ENCODE assay signal across 38 cellular contexts in the genomic region with DNA sequence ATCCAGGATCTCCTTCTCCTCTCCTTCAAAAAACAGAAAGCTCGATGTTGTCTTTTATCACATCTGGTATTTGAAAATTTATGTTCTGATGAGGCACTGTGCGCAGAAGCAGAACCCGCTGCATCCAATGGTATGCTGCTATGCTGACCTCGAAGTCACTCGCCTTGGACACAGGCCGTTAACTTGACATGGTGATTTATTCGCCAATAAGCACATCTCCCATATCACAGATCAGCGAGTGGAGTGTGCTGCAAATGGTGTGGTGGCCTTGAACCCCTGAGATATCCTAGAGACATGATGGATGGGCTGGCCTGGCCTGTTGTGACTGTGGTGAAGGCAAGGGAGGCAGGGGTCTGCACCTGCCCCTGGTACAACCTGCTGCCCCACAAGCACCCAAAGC.
"Had no signal": no experiment of that assay in that cellular context is flagged by ENCODE, and none has a peak within 500 bp of the region (broad histone marks: within the 10 kb centered on the region; RNA-seq: fewer than 3 reads in every experiment).

No MANE protein-coding gene starts in this region.

- H3K27ac Mint-ChIP-seq: activated B cell treated with CpG ODN at 0.5 μM for 24 hours; activated CD4-positive, alpha-beta memory T cell treated with anti-CD3 and anti-CD28 coated beads for 36 hours; activated CD4-positive, alpha-beta T cell treated with anti-CD3 and anti-CD28 coated beads, Interleukin-2, amount 10 ng/mL, durations not matched to agents 24 days and 14 days; activated CD8-positive, alpha-beta T cell treated with anti-CD3 and anti-CD28 coated beads for 36 hours; activated naive CD4-positive, alpha-beta T cell treated with anti-CD3 and anti-CD28 coated beads for 36 hours; activated naive CD4-positive, alpha-beta T cell treated with anti-CD3 and anti-CD28 coated beads, Interleukin-2, amount 50 U/mL, for 72 hours; activated naive CD8-positive, alpha-beta T cell treated with anti-CD3 and anti-CD28 coated beads for 36 hours; activated T-cell treated with anti-CD3 and anti-CD28 coated beads, Interleukin-2, amount 50 U/mL, for 72 hours; activated T-helper 1 cell treated with anti-CD3 and anti-CD28 coated beads, Interleukin-12 subunit alpha, Interleukin-12 subunit beta, Interleukin-2, Interleukin-4 antibody, amounts not matched to agents 30 ng/mL and 10 ng/mL and 1 ng/mL, durations not matched to agents 14 hours and 24 hours and 36 hours; activated T-helper 17 cell treated with anti-CD3 and anti-CD28 coated beads, Interleukin-2, amount 50 U/mL, for 72 hours; T-helper 1 cell treated with Interleukin-12 subunit alpha and Interleukin-12 subunit beta and Interleukin-4 antibody, amounts not matched to agents 30 μg/mL and 1 μg/mL, for 36 hours; T-helper 2 cell treated with Interferon-gamma antibody and Interleukin-4, amounts not matched to agents 5 μg/mL and 100 μg/mL, for 36 hours had no signal

- H3K4me1 Mint-ChIP-seq: activated B cell treated with CpG ODN at 0.5 μM for 24 hours; activated CD4-positive, alpha-beta T cell treated with anti-CD3 and anti-CD28 coated beads, Interleukin-2, amount 10 ng/mL, durations not matched to agents 24 days and 14 days; activated naive CD8-positive, alpha-beta T cell treated with anti-CD3 and anti-CD28 coated beads for 36 hours; activated T-helper 17 cell treated with anti-CD3 and anti-CD28 coated beads, Interleukin-2, amount 50 U/mL, for 72 hours; central memory CD8-positive, alpha-beta T cell had no signal

- H3K4me3 ChIP-seq: adrenal gland, body of pancreas, breast epithelium, cardiac muscle cell had no signal

- H3K27me3 ChIP-seq: adrenal gland, body of pancreas, brain microvascular endothelial cell, breast epithelium, cardiac muscle cell had no signal

- H3K27ac ChIP-seq: adrenal gland, body of pancreas, brain microvascular endothelial cell, breast epithelium, cardiac muscle cell, VCaP had no signal

- DNase-seq: activated B cell treated with CpG ODN at 0.5 μM for 24 hours; activated CD4-positive, alpha-beta memory T cell treated with anti-CD3 and anti-CD28 coated beads for 36 hours; activated CD4-positive, alpha-beta T cell treated with anti-CD3 and anti-CD28 coated beads for 4 hours; activated CD4-positive, alpha-beta T cell treated with anti-CD3 and anti-CD28 coated beads, Interleukin-2, amount 10 ng/mL, durations not matched to agents 24 days and 14 days; activated CD4-positive, alpha-beta T cell treated with anti-CD3 and anti-CD28 coated beads, Interleukin-2, amount 50 U/mL, for 1 hour; activated CD4-positive, alpha-beta T cell treated with anti-CD3 and anti-CD28 coated beads, Interleukin-2, amount 50 U/mL, for 4 hours; activated CD4-positive, CD25-positive, alpha-beta regulatory T cell treated with anti-CD3 and anti-CD28 coated beads, Interleukin-2, amount 50 U/mL, for 72 hours; activated CD8-positive, alpha-beta memory T cell treated with anti-CD3 and anti-CD28 coated beads, Interleukin-2, amount 50 U/mL, for 4 hours; activated CD8-positive, alpha-beta T cell treated with anti-CD3 and anti-CD28 coated beads for 36 hours; activated effector memory CD4-positive, alpha-beta T cell treated with anti-CD3 and anti-CD28 coated beads, Interleukin-2, amount 50 U/mL, for 16 hours; activated gamma-delta T cell treated with Interleukin-2 at 50 U/mL for 16 hours; activated naive CD4-positive, alpha-beta T cell; activated naive CD4-positive, alpha-beta T cell treated with anti-CD3 and anti-CD28 coated beads for 36 hours; activated naive CD4-positive, alpha-beta T cell treated with anti-CD3 and anti-CD28 coated beads, Interleukin-2, amount 50 U/mL, for 16 hours; activated naive CD8-positive, alpha-beta T cell treated with anti-CD3 and anti-CD28 coated beads for 36 hours; activated T-cell treated with anti-CD3 and anti-CD28 coated beads for 4 hours; activated T-cell treated with anti-CD3 and anti-CD28 coated beads, Interleukin-2, amount 50 U/mL, for 1 hour; activated T-cell treated with anti-CD3 and anti-CD28 coated beads, Interleukin-2, amount 50 U/mL, for 4 hours; activated T-cell treated with anti-CD3 and anti-CD28 coated beads, Interleukin-2, amount 50 U/mL, for 72 hours; adrenal gland; amniotic stem cell; aorta; body of pancreas; brain microvascular endothelial cell; caudate nucleus; cerebellar nuclear complex; T-helper 1 cell; T-helper 2 cell; T-helper 9 cell had no signal

- H3K36me3 Mint-ChIP-seq: activated CD4-positive, alpha-beta memory T cell treated with anti-CD3 and anti-CD28 coated beads for 36 hours; activated naive CD8-positive, alpha-beta T cell treated with anti-CD3 and anti-CD28 coated beads for 36 hours had no signal

- H3K9me3 ChIP-seq: adrenal gland, body of pancreas, breast epithelium had no signal

- H3K4me3 Mint-ChIP-seq: activated B cell treated with CpG ODN at 0.5 μM for 24 hours; activated CD4-positive, alpha-beta memory T cell treated with anti-CD3 and anti-CD28 coated beads for 36 hours; activated CD4-positive, alpha-beta T cell treated with anti-CD3 and anti-CD28 coated beads, Interleukin-2, amount 10 ng/mL, durations not matched to agents 24 days and 14 days; activated CD8-positive, alpha-beta T cell treated with anti-CD3 and anti-CD28 coated beads for 36 hours; activated naive CD4-positive, alpha-beta T cell treated with anti-CD3 and anti-CD28 coated beads for 36 hours; activated naive CD8-positive, alpha-beta T cell treated with anti-CD3 and anti-CD28 coated beads for 36 hours; activated T-cell treated with anti-CD3 and anti-CD28 coated beads, Interleukin-2, amount 50 U/mL, for 4 hours; activated T-cell treated with anti-CD3 and anti-CD28 coated beads, Interleukin-2, amount 50 U/mL, for 72 hours; activated T-helper 1 cell treated with anti-CD3 and anti-CD28 coated beads, Interleukin-12 subunit alpha, Interleukin-12 subunit beta, Interleukin-2, Interleukin-4 antibody, amounts not matched to agents 30 ng/mL and 10 ng/mL and 1 ng/mL, durations not matched to agents 14 hours and 24 hours and 36 hours; activated T-helper 17 cell treated with anti-CD3 and anti-CD28 coated beads, Interleukin-2, amount 50 U/mL, for 72 hours; central memory CD8-positive, alpha-beta T cell; T-helper 1 cell treated with Interleukin-12 subunit alpha and Interleukin-12 subunit beta and Interleukin-4 antibody, amounts not matched to agents 30 μg/mL and 1 μg/mL, for 36 hours; T-helper 2 cell treated with Interferon-gamma antibody and Interleukin-4, amounts not matched to agents 5 μg/mL and 100 μg/mL, for 36 hours had no signal

- H3K36me3 ChIP-seq: adrenal gland, brain microvascular endothelial cell, breast epithelium, cardiac muscle cell had no signal

- ATAC-seq: activated CD8-positive, alpha-beta T cell treated with anti-CD3 and anti-CD28 coated beads for 36 hours; activated naive CD4-positive, alpha-beta T cell treated with anti-CD3 and anti-CD28 coated beads, Interleukin-2, amount 50 U/mL, for 72 hours; activated T-cell treated with anti-CD3 and anti-CD28 coated beads, Interleukin-2, amount 50 U/mL, for 4 hours; activated T-cell treated with anti-CD3 and anti-CD28 coated beads, Interleukin-2, amount 50 U/mL, for 72 hours; activated T-helper 17 cell treated with anti-CD3 and anti-CD28 coated beads, Interleukin-2, amount 50 U/mL, for 72 hours; body of pancreas had no signal

- H3K4me1 ChIP-seq: adrenal gland, body of pancreas, breast epithelium had no signal

- H3K27me3 Mint-ChIP-seq: activated B cell treated with CpG ODN at 0.5 μM for 24 hours; activated CD4-positive, alpha-beta memory T cell treated with anti-CD3 and anti-CD28 coated beads for 36 hours; activated CD4-positive, alpha-beta T cell treated with anti-CD3 and anti-CD28 coated beads, Interleukin-2, amount 10 ng/mL, durations not matched to agents 24 days and 14 days; activated CD8-positive, alpha-beta T cell treated with anti-CD3 and anti-CD28 coated beads for 36 hours; activated naive CD8-positive, alpha-beta T cell treated with anti-CD3 and anti-CD28 coated beads for 36 hours; activated T-helper 17 cell treated with anti-CD3 and anti-CD28 coated beads, Interleukin-2, amount 50 U/mL, for 72 hours; central memory CD8-positive, alpha-beta T cell had no signal

- H3K9me3 Mint-ChIP-seq: activated CD4-positive, alpha-beta memory T cell treated with anti-CD3 and anti-CD28 coated beads for 36 hours; activated CD4-positive, alpha-beta T cell treated with anti-CD3 and anti-CD28 coated beads, Interleukin-2, amount 10 ng/mL, durations not matched to agents 24 days and 14 days; activated CD8-positive, alpha-beta T cell treated with anti-CD3 and anti-CD28 coated beads for 36 hours; activated naive CD4-positive, alpha-beta T cell treated with anti-CD3 and anti-CD28 coated beads for 36 hours; activated naive CD8-positive, alpha-beta T cell treated with anti-CD3 and anti-CD28 coated beads for 36 hours; activated T-cell treated with anti-CD3 and anti-CD28 coated beads, Interleukin-2, amount 50 U/mL, for 4 hours; activated T-helper 1 cell treated with anti-CD3 and anti-CD28 coated beads, Interleukin-12 subunit alpha, Interleukin-12 subunit beta, Interleukin-2, Interleukin-4 antibody, amounts not matched to agents 30 ng/mL and 10 ng/mL and 1 ng/mL, durations not matched to agents 14 hours and 24 hours and 36 hours; activated T-helper 17 cell treated with anti-CD3 and anti-CD28 coated beads, Interleukin-2, amount 50 U/mL, for 72 hours; T-helper 1 cell treated with Interleukin-12 subunit alpha and Interleukin-12 subunit beta and Interleukin-4 antibody, amounts not matched to agents 30 μg/mL and 1 μg/mL, for 36 hours; T-helper 2 cell treated with Interferon-gamma antibody and Interleukin-4, amounts not matched to agents 5 μg/mL and 100 μg/mL, for 36 hours had no signal
